8 cellular contexts compared by ENCODE assay signal in genomic region chr17:43125133-43125966, GRCh38. TPM values are rescaled to one million over a fixed set of nuclear protein-coding genes. Genes with fewer than 3 reads are reported as not detected.
DNase-seq lines count a peak whose midpoint lies in the region; ATAC-seq and TF ChIP-seq lines count a peak whose summit lies in the region.

TSS of gene BRCA1 (minus strand) at chr17:43125364. CDS start at chr17:43124096, 1,268 bp downstream.

- no peaks in the 10 kb centered on the region for H3K27me3 Mint-ChIP-seq in activated T-helper 2 cell treated with anti-CD3 and anti-CD28 coated beads, Interferon-gamma antibody, Interleukin-2, Interleukin-4, amounts not matched to agents 10 μg/mL and 5 μg/mL and 100 μg/mL, durations not matched to agents 14 hours and 24 hours and 36 hours (ENCODE audit: low read depth)
- no peaks in the 10 kb centered on the region for H3K27me3 Mint-ChIP-seq in natural killer cell treated with Interleukin-12 subunit alpha and Interleukin-12 subunit beta and Interleukin-15 and Interleukin-18, amount 100 ng/mL, for 72 hours

- H3K4me3 ChIP-seq in RWPE2 (ENCODE audit: severe bottlenecking), result peak within 1 kb of the TSS; percentile 52
- peak within 1 kb of the TSS; percentile 98 for H3K4me3 ChIP-seq in fibroblast of pulmonary artery (replicated peaks; ENCODE audit: low read depth, low read length)

- H3K36me3 Mint-ChIP-seq in activated T-helper 2 cell treated with anti-CD3 and anti-CD28 coated beads, Interferon-gamma antibody, Interleukin-2, Interleukin-4, amounts not matched to agents 10 μg/mL and 5 μg/mL and 100 μg/mL, durations not matched to agents 14 hours and 24 hours and 36 hours (ENCODE audit: low read depth), result peaks cover 35% of the 10 kb centered on the region
- H3K36me3 Mint-ChIP-seq in natural killer cell treated with Interleukin-12 subunit alpha and Interleukin-12 subunit beta and Interleukin-15 and Interleukin-18, amount 100 ng/mL, for 72 hours, result peaks cover 13% of the 10 kb centered on the region

- H3K36me3 ChIP-seq in RWPE2 (ENCODE audit: low read depth), result peaks cover 35% of the 10 kb centered on the region

- DNase-seq in EH (ENCODE audit: low read depth) (peak; percentile 99), H4 (ENCODE audit: low spot score) (peak; percentile 99), LoVo (ENCODE audit: low spot score) (peak; percentile 99), RWPE2 (ENCODE audit: low spot score) (peak; percentile 96), fibroblast of pulmonary artery (ENCODE audit: low read depth) (peak; percentile 99)
- DNase-seq in activated T-helper 2 cell treated with anti-CD3 and anti-CD28 coated beads, Interferon-gamma antibody, Interleukin-2, Interleukin-4, amounts not matched to agents 10 μg/mL and 5 μg/mL and 100 μg/mL, durations not matched to agents 14 hours and 24 hours and 36 hours (ENCODE audit: low spot score), result peak; percentile 95
- peak; percentile 96 for DNase-seq in natural killer cell treated with Interleukin-12 subunit alpha and Interleukin-12 subunit beta and Interleukin-15 and Interleukin-18, amount 100 ng/mL, for 72 hours (ENCODE audit: low spot score)
- peak; percentile 94 for DNase-seq in stimulated activated naive CD8-positive, alpha-beta T cell treated with anti-CD3 and anti-CD28 coated beads, Interleukin-15, Interleukin-2, amounts not matched to agents 100 U/mL and 50 U/mL, for 24 hours

- peaks cover 20% of the 10 kb centered on the region for H3K4me1 ChIP-seq in RWPE2 (ENCODE audit: insufficient read depth, poor library complexity, severe bottlenecking)

- peak within 1 kb of the TSS; percentile 99 for H3K27ac Mint-ChIP-seq in activated T-helper 2 cell treated with anti-CD3 and anti-CD28 coated beads, Interferon-gamma antibody, Interleukin-2, Interleukin-4, amounts not matched to agents 10 μg/mL and 5 μg/mL and 100 μg/mL, durations not matched to agents 14 hours and 24 hours and 36 hours
- peak within 1 kb of the TSS; percentile 94 to 97 for H3K27ac Mint-ChIP-seq in natural killer cell treated with Interleukin-12 subunit alpha and Interleukin-12 subunit beta and Interleukin-15 and Interleukin-18, amount 100 ng/mL, for 72 hours

- peak within 1 kb of the TSS; percentile 77 for H3K27ac ChIP-seq in RWPE2 (ENCODE audit: poor library complexity, severe bottlenecking)

- no peak for TF ChIP-seq CTCF in RWPE2 (IDR thresholded peaks at IDR 0.05; ENCODE audit: poor library complexity, severe bottlenecking)
- no peak for TF ChIP-seq CTCF in fibroblast of pulmonary artery (IDR thresholded peaks at IDR 0.05; ENCODE audit: low read length, missing control alignments)

- H3K4me3 Mint-ChIP-seq in activated T-helper 2 cell treated with anti-CD3 and anti-CD28 coated beads, Interferon-gamma antibody, Interleukin-2, Interleukin-4, amounts not matched to agents 10 μg/mL and 5 μg/mL and 100 μg/mL, durations not matched to agents 14 hours and 24 hours and 36 hours (ENCODE audit: low read depth), result peak within 1 kb of the TSS; percentile 99
- H3K4me3 Mint-ChIP-seq in natural killer cell treated with Interleukin-12 subunit alpha and Interleukin-12 subunit beta and Interleukin-15 and Interleukin-18, amount 100 ng/mL, for 72 hours, result peak within 1 kb of the TSS; percentile 99

- peak; percentile 89 for ATAC-seq in RWPE2 (ENCODE audit: low read depth)
- peak; percentile 100 for ATAC-seq in natural killer cell treated with Interleukin-12 subunit alpha and Interleukin-12 subunit beta and Interleukin-15 and Interleukin-18, amount 100 ng/mL, for 72 hours
- ATAC-seq in stimulated activated naive CD8-positive, alpha-beta T cell treated with anti-CD3 and anti-CD28 coated beads, Interleukin-15, Interleukin-2, amounts not matched to agents 100 U/mL and 50 U/mL, for 24 hours, result peak; percentile 100

- H3K27me3 ChIP-seq in RWPE2 (ENCODE audit: insufficient read depth, poor library complexity, severe bottlenecking), result no peaks in the 10 kb centered on the region

- H3K9me3 ChIP-seq in RWPE2 (ENCODE audit: severe bottlenecking), result no peaks in the 10 kb centered on the region

- peaks cover 24% of the 10 kb centered on the region for H3K4me1 Mint-ChIP-seq in activated T-helper 2 cell treated with anti-CD3 and anti-CD28 coated beads, Interferon-gamma antibody, Interleukin-2, Interleukin-4, amounts not matched to agents 10 μg/mL and 5 μg/mL and 100 μg/mL, durations not matched to agents 14 hours and 24 hours and 36 hours (ENCODE audit: low read depth)
- peaks cover 25 to 31% of the 10 kb centered on the region in 2 donors for H3K4me1 Mint-ChIP-seq in natural killer cell treated with Interleukin-12 subunit alpha and Interleukin-12 subunit beta and Interleukin-15 and Interleukin-18, amount 100 ng/mL, for 72 hours (ENCODE audit: low read depth in 2 of 2)

- intact Hi-C loops in activated T-helper 2 cell treated with anti-CD3 and anti-CD28 coated beads, Interferon-gamma antibody, Interleukin-2, Interleukin-4, amounts not matched to agents 10 μg/mL and 5 μg/mL and 100 μg/mL, durations not matched to agents 14 hours and 24 hours and 36 hours (cut with micrococcal nuclease), result loop anchor here (1.0 kb wide), 1 partner anchor 45 kb away; no protein-coding TSS in a partner anchor

- H3K9me3 Mint-ChIP-seq in activated T-helper 2 cell treated with anti-CD3 and anti-CD28 coated beads, Interferon-gamma antibody, Interleukin-2, Interleukin-4, amounts not matched to agents 10 μg/mL and 5 μg/mL and 100 μg/mL, durations not matched to agents 14 hours and 24 hours and 36 hours, result no peaks in the 10 kb centered on the region
- no peaks in the 10 kb centered on the region for H3K9me3 Mint-ChIP-seq in natural killer cell treated with Interleukin-12 subunit alpha and Interleukin-12 subunit beta and Interleukin-15 and Interleukin-18, amount 100 ng/mL, for 72 hours

RNA-seq across cellular contexts. Expression of gene BRCA1, which starts in this region (rescaled TPM):
- total RNA-seq in H4 (2014; rRNA removed; shearing (Covaris generic)), result 16.7 and 28.4 TPM in 2 replicates
- 66.4 and 68.3 TPM in 2 replicates for total RNA-seq in activated T-helper 2 cell treated with anti-CD3 and anti-CD28 coated beads, Interferon-gamma antibody, Interleukin-2, Interleukin-4, amounts not matched to agents 10 μg/mL and 5 μg/mL and 100 μg/mL, durations not matched to agents 14 hours and 24 hours and 36 hours
- total RNA-seq in natural killer cell treated with Interleukin-12 subunit alpha and Interleukin-12 subunit beta and Interleukin-15 and Interleukin-18, amount 100 ng/mL, for 72 hours, result 100 to 1,000 TPM in 1 of 2 donors, 10 to 100 TPM in 1; 41.6 to 111 TPM

Comparison
In these comparisons a context has a peak if more than half of its experiments do, and no peak if none do; other contexts are left out.
1. Peak in every context shown above with its lines: DNase-seq, ATAC-seq, H3K4me3 ChIP-seq and H3K27ac ChIP-seq.